In the genomic region with DNA sequence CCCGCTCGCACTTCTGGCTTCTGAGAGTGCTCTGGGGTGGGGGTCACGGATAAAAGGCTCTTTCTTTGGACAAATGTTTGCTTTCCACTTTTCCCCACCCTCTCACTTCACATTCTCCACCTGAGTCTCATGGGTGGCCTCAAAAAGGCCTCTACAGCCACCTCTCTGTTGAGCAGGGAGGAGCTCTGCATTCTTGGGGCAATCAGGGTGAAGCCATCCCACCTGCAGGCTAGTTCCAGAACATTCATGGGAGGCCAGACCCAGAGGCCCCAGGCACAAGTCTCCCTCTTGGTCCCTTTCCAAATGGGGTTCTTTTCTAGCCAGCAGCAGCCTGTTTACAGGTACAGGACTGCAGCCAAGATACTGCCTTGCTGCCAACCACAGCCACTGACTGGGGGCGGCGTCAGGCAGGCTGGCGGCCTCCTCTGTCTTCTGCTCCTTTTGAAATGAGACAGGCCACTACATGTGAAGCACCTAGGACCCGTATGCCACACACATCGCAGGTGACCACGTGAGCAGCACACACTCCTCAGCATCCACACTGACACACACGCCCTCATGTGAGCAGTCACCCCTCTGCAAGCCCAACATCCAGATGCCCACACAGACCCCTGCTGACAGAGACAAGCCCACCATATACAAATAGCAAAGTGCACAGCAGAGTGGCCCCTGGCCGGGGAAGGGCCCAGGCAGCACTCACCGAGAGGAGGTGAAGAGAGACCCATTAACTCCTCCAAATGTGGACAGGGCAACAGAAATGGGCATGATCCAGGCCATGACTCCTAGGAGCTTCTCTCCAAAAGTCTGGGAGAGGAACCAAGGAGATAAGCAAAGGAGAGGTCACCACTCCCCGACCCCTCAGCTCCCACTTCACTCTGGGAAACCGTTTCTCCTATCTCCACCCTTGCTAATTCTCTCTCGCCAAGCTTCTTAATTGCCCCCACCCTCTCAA, we compare ENCODE assay signal across 19 cellular contexts. TPM values are rescaled to one million over a fixed set of nuclear protein-coding genes. Genes with fewer than 3 reads are reported as not detected.
A peak's percentile ranks its signal among the peaks of the same experiment; 100 is the strongest.
DNase-seq lines count a peak whose midpoint lies in the region; ATAC-seq, FAIRE-seq and TF ChIP-seq lines count a peak whose summit lies in the region.
"Had no signal": no experiment of that assay in that cellular context is flagged by ENCODE, and none has a peak within 500 bp of the region (broad histone marks: within the 10 kb centered on the region; RNA-seq: fewer than 3 reads in every experiment).

No MANE protein-coding gene starts in this region.

- POLR2A ChIA-PET in activated CD4-positive, alpha-beta T cell treated with anti-CD3 and anti-CD28 coated beads, Interleukin-2, amount 10 ng/mL, durations not matched to agents 7 days and 5 days (lab: Charles Lee): no interaction called here
- POLR2A ChIA-PET in activated CD4-positive, alpha-beta T cell treated with anti-CD3 and anti-CD28 coated beads for 36 hours (lab: Charles Lee): no interaction called here

- CTCF ChIA-PET in activated CD4-positive, alpha-beta T cell treated with anti-CD3 and anti-CD28 coated beads, Interleukin-2, amount 10 ng/mL, durations not matched to agents 7 days and 5 days (lab: Charles Lee): interaction anchor here (3.0 kb wide), 1 partner anchor 17 kb away, joined by 11 read pairs; no protein-coding TSS in a partner anchor
- CTCF ChIA-PET in activated CD4-positive, alpha-beta T cell treated with anti-CD3 and anti-CD28 coated beads for 36 hours (lab: Charles Lee): interaction anchor here (0.9 to 1.4 kb wide), 3 partner anchors 8 to 17 kb away, joined by 3 to 4 read pairs (median 3); no protein-coding TSS in a partner anchor
- CTCF ChIA-PET in mammary epithelial cell (lab: Charles Lee; ENCODE audit: low non-redundant PET): no interaction called here

- H3K4me1 Mint-ChIP-seq in activated CD4-positive, alpha-beta T cell treated with anti-CD3 and anti-CD28 coated beads, Interleukin-2, amount 10 ng/mL, durations not matched to agents 7 days and 5 days: no peaks in the 10 kb centered on the region
- no peaks in the 10 kb centered on the region for H3K4me1 Mint-ChIP-seq in activated CD4-positive, alpha-beta T cell treated with anti-CD3 and anti-CD28 coated beads for 36 hours
- H3K4me1 Mint-ChIP-seq: activated B cell treated with CpG ODN at 0.5 μM for 24 hours; CD8-positive, alpha-beta memory T cell had no signal

- no peaks in the 10 kb centered on the region for H3K9me3 Mint-ChIP-seq in activated CD4-positive, alpha-beta T cell treated with anti-CD3 and anti-CD28 coated beads, Interleukin-2, amount 10 ng/mL, durations not matched to agents 7 days and 5 days
- no peaks in the 10 kb centered on the region for H3K9me3 Mint-ChIP-seq in activated CD4-positive, alpha-beta T cell treated with anti-CD3 and anti-CD28 coated beads for 36 hours (ENCODE audit: low read depth)
- H3K9me3 Mint-ChIP-seq: activated B cell treated with CpG ODN at 0.5 μM for 24 hours; activated naive CD4-positive, alpha-beta T cell treated with anti-CD3 and anti-CD28 coated beads for 36 hours; CD8-positive, alpha-beta memory T cell had no signal

- no peak for DNase-seq in activated CD4-positive, alpha-beta T cell treated with anti-CD3 and anti-CD28 coated beads, Interleukin-2, amount 10 ng/mL, durations not matched to agents 7 days and 5 days
- DNase-seq in activated CD4-positive, alpha-beta T cell treated with anti-CD3 and anti-CD28 coated beads for 36 hours: no peak
- peak; percentile 80 for DNase-seq in mammary epithelial cell
- DNase-seq in keratinocyte (ENCODE audit: low read depth, low spot score): peak; percentile 88
- DNase-seq in suprapubic skin (ENCODE audit: low spot score in 2 of 2): no peak
- DNase-seq in H54 (ENCODE audit: insufficient read length, low spot score): no peak
- DNase-seq in brain microvascular endothelial cell: no peak
- no peak for DNase-seq in kidney tubule cell (ENCODE audit: low spot score)
- DNase-seq: activated B cell treated with CpG ODN at 0.5 μM for 24 hours; activated CD8-positive, alpha-beta memory T cell treated with anti-CD3 and anti-CD28 coated beads, Interleukin-2, amount 50 U/mL, for 4 hours; activated naive CD4-positive, alpha-beta T cell treated with anti-CD3 and anti-CD28 coated beads for 36 hours; CD8-positive, alpha-beta memory T cell; GF-D8; H7; hypothalamus; NCI-H2081 had no signal

- peaks cover 2% of the 10 kb centered on the region for H3K27me3 Mint-ChIP-seq in activated CD4-positive, alpha-beta T cell treated with anti-CD3 and anti-CD28 coated beads, Interleukin-2, amount 10 ng/mL, durations not matched to agents 7 days and 5 days
- no peaks in the 10 kb centered on the region for H3K27me3 Mint-ChIP-seq in activated CD4-positive, alpha-beta T cell treated with anti-CD3 and anti-CD28 coated beads for 36 hours

- 35% methylated on average over 14 of the region's 15 CpGs for WGBS in mammary epithelial cell (ENCODE audit: low coverage, missing lambda C conversion rate)
- 63% methylated on average over 13 of the region's 15 CpGs for WGBS in suprapubic skin

- H3K4me3 ChIP-seq in mammary epithelial cell (replicated peaks in 1 of 3; ENCODE audit: insufficient read depth in 1 of 3, low read depth in 2 of 3, low read length in 3 of 3): no peak overlapping the region
- H3K4me3 ChIP-seq in keratinocyte (ENCODE audit: control insufficient read depth in 2 of 3, extremely low read depth in 1 of 3, insufficient read depth in 2 of 3, low read depth in 1 of 3, low read length in 3 of 3): peak overlapping the region in 1 of 3 experiments; percentile 6
- no peak overlapping the region for H3K4me3 ChIP-seq in suprapubic skin
- no peak overlapping the region for H3K4me3 ChIP-seq in brain microvascular endothelial cell (ENCODE audit: low read depth, low read length)
- H3K4me3 ChIP-seq: smooth muscle cell had no signal

- H3K36me3 Mint-ChIP-seq in activated CD4-positive, alpha-beta T cell treated with anti-CD3 and anti-CD28 coated beads, Interleukin-2, amount 10 ng/mL, durations not matched to agents 7 days and 5 days (ENCODE audit: low read depth): no peaks in the 10 kb centered on the region
- H3K36me3 Mint-ChIP-seq in activated CD4-positive, alpha-beta T cell treated with anti-CD3 and anti-CD28 coated beads for 36 hours (ENCODE audit: low read depth): no peaks in the 10 kb centered on the region
- H3K36me3 Mint-ChIP-seq: CD8-positive, alpha-beta memory T cell had no signal

- H4K20me1 ChIP-seq in mammary epithelial cell (ENCODE audit: insufficient read depth, low read length): no peaks in the 10 kb centered on the region
- no peaks in the 10 kb centered on the region for H4K20me1 ChIP-seq in keratinocyte (ENCODE audit: control insufficient read depth, extremely low read depth, insufficient read depth, low read length)

- dilution Hi-C loops in mammary epithelial cell (cut with HindIII; ENCODE audit: low sequenced_read_pairs) (no loop called here), keratinocyte (cut with MboI; ENCODE audit: extremely low pct_ligation_motif_present, low sequenced_read_pairs) (no loop called here)

- H3K4me1 ChIP-seq in mammary epithelial cell (ENCODE audit: insufficient read depth, low read length) (peaks cover 30% of the 10 kb centered on the region), keratinocyte (ENCODE audit: control insufficient read depth, extremely low read depth, insufficient read depth, low read length) (peaks cover 41% of the 10 kb centered on the region), suprapubic skin (peaks cover 29% of the 10 kb centered on the region)

- H3K27ac ChIP-seq in mammary epithelial cell (ENCODE audit: insufficient read depth, low read depth, low read length) (peak overlapping the region; percentile 66), keratinocyte (ENCODE audit: control insufficient read depth, insufficient read depth, low read length) (peak overlapping the region; percentile 89), suprapubic skin (peak overlapping the region; percentile 83), brain microvascular endothelial cell (no peak overlapping the region)
- H3K27ac ChIP-seq: KMS-11 had no signal

- TF ChIP-seq POLR2A in suprapubic skin (IDR thresholded peaks at IDR 0.05) (no peak), H54 (IDR thresholded peaks at IDR 0.05; ENCODE audit: low read depth, low read length) (no peak)

- no TSS peak for BruUV-seq in mammary epithelial cell (replicated peaks; lab: Mats Ljungman, UMichigan)

- H3K36me3 ChIP-seq in mammary epithelial cell (ENCODE audit: insufficient read depth, low read length) (no peaks in the 10 kb centered on the region), keratinocyte (ENCODE audit: control insufficient read depth in 2 of 2, extremely low read depth in 1 of 2, insufficient read depth in 2 of 2, low read length in 2 of 2) (peaks cover 4 to 7% of the 10 kb centered on the region in 2 experiments), suprapubic skin (peaks cover 26% of the 10 kb centered on the region), brain microvascular endothelial cell (replicated peaks) (no peaks in the 10 kb centered on the region)

- TF ChIP-seq CTCF in mammary epithelial cell (conservative IDR thresholded peaks at IDR 0.05 in 1 of 2, IDR thresholded peaks at IDR 0.05 in 1 of 2; ENCODE audit: extremely low read depth in 1 of 2, insufficient read depth in 1 of 2, low read depth in 1 of 2, low read length in 2 of 2): no peak
- TF ChIP-seq CTCF in keratinocyte (optimal IDR thresholded peaks at IDR 0.05 in 1 of 3, IDR thresholded peaks at IDR 0.05 in 1 of 3, conservative IDR thresholded peaks at IDR 0.05 in 1 of 3; ENCODE audit: extremely low read depth in 1 of 3, insufficient read depth in 2 of 3, low read length in 3 of 3): peak in 1 of 3 experiments; percentile 38
- TF ChIP-seq CTCF in suprapubic skin (IDR thresholded peaks at IDR 0.05): no peak
- TF ChIP-seq CTCF in brain microvascular endothelial cell (IDR thresholded peaks at IDR 0.05; ENCODE audit: low read depth, low read length, missing control alignments): no peak

- FAIRE-seq in keratinocyte (lab: Jason Lieb, UNC) (peak; percentile 80), H54 (lab: Jason Lieb, UNC) (no peak)

- no peaks in the 10 kb centered on the region for H3K27me3 ChIP-seq in mammary epithelial cell (ENCODE audit: insufficient read depth, low read length)
- H3K27me3 ChIP-seq in keratinocyte (ENCODE audit: control insufficient read depth, extremely low read depth, insufficient read depth, low read length): no peaks in the 10 kb centered on the region
- no peaks in the 10 kb centered on the region for H3K27me3 ChIP-seq in suprapubic skin
- H3K27me3 ChIP-seq in brain microvascular endothelial cell (replicated peaks): peaks cover 2% of the 10 kb centered on the region

- H3K4me3 Mint-ChIP-seq in activated CD4-positive, alpha-beta T cell treated with anti-CD3 and anti-CD28 coated beads, Interleukin-2, amount 10 ng/mL, durations not matched to agents 7 days and 5 days: no peak overlapping the region
- no peak overlapping the region for H3K4me3 Mint-ChIP-seq in activated CD4-positive, alpha-beta T cell treated with anti-CD3 and anti-CD28 coated beads for 36 hours
- H3K4me3 Mint-ChIP-seq: activated B cell treated with CpG ODN at 0.5 μM for 24 hours; activated naive CD4-positive, alpha-beta T cell treated with anti-CD3 and anti-CD28 coated beads for 36 hours; CD8-positive, alpha-beta memory T cell had no signal

- H3K4me2 ChIP-seq in mammary epithelial cell (ENCODE audit: insufficient read depth, low read depth, low read length) (peak overlapping the region; percentile 17), keratinocyte (ENCODE audit: control insufficient read depth, extremely low read depth, insufficient read depth, low read depth, low read length) (peak overlapping the region; percentile 61)
- H3K4me2 ChIP-seq: KMS-11 had no signal

- intact Hi-C loops in activated CD4-positive, alpha-beta T cell treated with anti-CD3 and anti-CD28 coated beads for 36 hours (cut with DNase I, micrococcal nuclease): no loop called here
- intact Hi-C loops in mammary epithelial cell (cut with micrococcal nuclease): loop anchor here (2.0 to 5.0 kb wide), 2 partner anchors 33 to 170 kb away; partner anchors contain the start of gene BCL2L2

- in situ Hi-C loops in mammary epithelial cell (cut with MboI; ENCODE audit: low sequenced_read_pairs in 2 of 2) (no loop called here), brain microvascular endothelial cell (cut with HindIII; ENCODE audit: low pct_ligation_motif_present, low sequenced_read_pairs) (no loop called here)

- H2AFZ ChIP-seq in mammary epithelial cell (ENCODE audit: low read depth, low read length) (peak overlapping the region; percentile 23), keratinocyte (ENCODE audit: control insufficient read depth, low read length) (no peak overlapping the region)

- TF ChIP-seq EP300 in suprapubic skin (IDR thresholded peaks at IDR 0.05): no peak

- peak overlapping the region; percentile 69 for H3K27ac Mint-ChIP-seq in activated CD4-positive, alpha-beta T cell treated with anti-CD3 and anti-CD28 coated beads, Interleukin-2, amount 10 ng/mL, durations not matched to agents 7 days and 5 days
- no peak overlapping the region for H3K27ac Mint-ChIP-seq in activated CD4-positive, alpha-beta T cell treated with anti-CD3 and anti-CD28 coated beads for 36 hours
- H3K27ac Mint-ChIP-seq: activated B cell treated with CpG ODN at 0.5 μM for 24 hours; activated naive CD4-positive, alpha-beta T cell treated with anti-CD3 and anti-CD28 coated beads for 36 hours had no signal

- H3K9me3 ChIP-seq in mammary epithelial cell (replicated peaks; ENCODE audit: insufficient read depth, low read length) (no peaks in the 10 kb centered on the region), keratinocyte (ENCODE audit: control insufficient read depth, low read depth, low read length) (no peaks in the 10 kb centered on the region), suprapubic skin (no peaks in the 10 kb centered on the region)

- no peaks in the 10 kb centered on the region for H3K9me1 ChIP-seq in keratinocyte (ENCODE audit: control insufficient read depth, extremely low read depth, insufficient read depth, low read length)

- no peak overlapping the region for H3K9ac ChIP-seq in mammary epithelial cell (ENCODE audit: insufficient read depth, low read length)
- peak overlapping the region; percentile 59 for H3K9ac ChIP-seq in keratinocyte (ENCODE audit: control insufficient read depth, extremely low read depth, insufficient read depth, low read length)
- H3K9ac ChIP-seq: KMS-11 had no signal

- no peaks in the 10 kb centered on the region for H3K79me2 ChIP-seq in mammary epithelial cell (ENCODE audit: insufficient read depth, low read length)
- H3K79me2 ChIP-seq in keratinocyte (ENCODE audit: control insufficient read depth, insufficient read depth, low read length): no peaks in the 10 kb centered on the region

- ATAC-seq in activated CD4-positive, alpha-beta T cell treated with anti-CD3 and anti-CD28 coated beads for 36 hours: no peak

RNA-seq across cellular contexts. Expression of gene CEBPE, which starts 18.4 kb away (rescaled TPM):
- under 1 TPM; 0.67 to 0.98 TPM for total RNA-seq in activated CD4-positive, alpha-beta T cell treated with anti-CD3 and anti-CD28 coated beads, Interleukin-2, amount 10 ng/mL, durations not matched to agents 7 days and 5 days
- under 1 TPM; 0.19 to 0.34 TPM for total RNA-seq in activated CD4-positive, alpha-beta T cell treated with anti-CD3 and anti-CD28 coated beads for 36 hours
- total RNA-seq in mammary epithelial cell (not detected), suprapubic skin (not detected)
- polyA plus RNA-seq in mammary epithelial cell (not detected), keratinocyte (not detected in 3 replicates)
- polyA minus RNA-seq in mammary epithelial cell (not detected), keratinocyte (not detected in 3 replicates)
- polyA plus RNA-seq in keratinocyte (2011; ENCODE audit: low read depth): not detected
- not detected in 2 replicates for polyA plus RNA-seq in keratinocyte (2011; cell fraction: cytosol; rRNA removed)
- polyA plus RNA-seq in keratinocyte (2011; cell fraction: nucleus; rRNA removed): not detected in 2 replicates
- polyA plus RNA-seq in keratinocyte (2012; ENCODE audit: low replicate concordance): not detected in 2 replicates
- polyA minus RNA-seq in keratinocyte (2011; cell fraction: cytosol; rRNA and poly(A)+ RNA removed): not detected
- polyA minus RNA-seq in keratinocyte (2011; cell fraction: nucleus; rRNA and poly(A)+ RNA removed): not detected in 2 replicates
- total RNA-seq: A673, H7, smooth muscle cell had no signal
- polyA plus RNA-seq: CD8-positive, alpha-beta memory T cell; smooth muscle cell had no signal

RNA-seq across cellular contexts. Expression of gene CIROP, which starts 32.7 kb away (rescaled TPM):
- not detected for total RNA-seq in activated CD4-positive, alpha-beta T cell treated with anti-CD3 and anti-CD28 coated beads, Interleukin-2, amount 10 ng/mL, durations not matched to agents 7 days and 5 days
- not detected for total RNA-seq in activated CD4-positive, alpha-beta T cell treated with anti-CD3 and anti-CD28 coated beads for 36 hours
- total RNA-seq in mammary epithelial cell (not detected), suprapubic skin (not detected)
- polyA plus RNA-seq in mammary epithelial cell (not detected), keratinocyte (not detected in 3 replicates)
- polyA minus RNA-seq in mammary epithelial cell (not detected), keratinocyte (not detected in 3 replicates)
- polyA plus RNA-seq in keratinocyte (2011; ENCODE audit: low read depth): not detected
- polyA plus RNA-seq in keratinocyte (2011; cell fraction: cytosol; rRNA removed): not detected in 2 replicates
- polyA plus RNA-seq in keratinocyte (2011; cell fraction: nucleus; rRNA removed): not detected in 2 replicates
- not detected in 2 replicates for polyA plus RNA-seq in keratinocyte (2012; ENCODE audit: low replicate concordance)
- polyA minus RNA-seq in keratinocyte (2011; cell fraction: cytosol; rRNA and poly(A)+ RNA removed): not detected
- polyA minus RNA-seq in keratinocyte (2011; cell fraction: nucleus; rRNA and poly(A)+ RNA removed): not detected in 2 replicates
- total RNA-seq: A673; activated B cell treated with CpG ODN at 0.5 μM for 24 hours; activated naive CD4-positive, alpha-beta T cell treated with anti-CD3 and anti-CD28 coated beads for 36 hours; CD8-positive, alpha-beta memory T cell; smooth muscle cell had no signal
- polyA plus RNA-seq: CD8-positive, alpha-beta memory T cell; smooth muscle cell had no signal

RNA-seq across cellular contexts. Expression of gene C14orf119, which starts 42.2 kb away (rescaled TPM):
- total RNA-seq in activated CD4-positive, alpha-beta T cell treated with anti-CD3 and anti-CD28 coated beads, Interleukin-2, amount 10 ng/mL, durations not matched to agents 7 days and 5 days: 10 to 100 TPM; 48.0 to 48.2 TPM
- total RNA-seq in activated CD4-positive, alpha-beta T cell treated with anti-CD3 and anti-CD28 coated beads for 36 hours: 10 to 100 TPM; 43.8 to 51.5 TPM
- total RNA-seq in mammary epithelial cell: 10 to 100 TPM; 39.2 to 57.6 TPM
- 95.1 TPM for polyA plus RNA-seq in mammary epithelial cell
- 38.1 TPM for polyA minus RNA-seq in mammary epithelial cell
- 73.7 to 117 TPM (median 101 TPM) in 3 replicates for polyA plus RNA-seq in keratinocyte
- 70.3 TPM for polyA plus RNA-seq in keratinocyte (2011; ENCODE audit: low read depth)
- polyA plus RNA-seq in keratinocyte (2011; cell fraction: cytosol; rRNA removed): 80.2 and 98.9 TPM in 2 replicates
- polyA plus RNA-seq in keratinocyte (2011; cell fraction: nucleus; rRNA removed): 73.9 and 75.5 TPM in 2 replicates
- polyA plus RNA-seq in keratinocyte (2012; ENCODE audit: low replicate concordance): 64.6 and 81.2 TPM in 2 replicates
- 41.1 to 143 TPM (median 85.1 TPM) in 3 replicates for polyA minus RNA-seq in keratinocyte
- polyA minus RNA-seq in keratinocyte (2011; cell fraction: cytosol; rRNA and poly(A)+ RNA removed): 33.8 TPM
- 18.7 and 35.0 TPM in 2 replicates for polyA minus RNA-seq in keratinocyte (2011; cell fraction: nucleus; rRNA and poly(A)+ RNA removed)
- 10 to 100 TPM; 10.1 to 22.7 (median 18.6) TPM for total RNA-seq in suprapubic skin

RNA-seq across cellular contexts. Expression of gene ACIN1, which starts 42.6 kb away (rescaled TPM):
- 100 to 1,000 TPM; 202 to 221 TPM for total RNA-seq in activated CD4-positive, alpha-beta T cell treated with anti-CD3 and anti-CD28 coated beads, Interleukin-2, amount 10 ng/mL, durations not matched to agents 7 days and 5 days
- total RNA-seq in activated CD4-positive, alpha-beta T cell treated with anti-CD3 and anti-CD28 coated beads for 36 hours: 100 to 1,000 TPM; 160 to 215 TPM
- 100 to 1,000 TPM in 1 of 2 donors, 10 to 100 TPM in 1; 62.0 to 148 TPM for total RNA-seq in mammary epithelial cell
- polyA plus RNA-seq in mammary epithelial cell: 64.4 TPM
- polyA minus RNA-seq in mammary epithelial cell: 70.8 TPM
- 92.0 to 104 TPM (median 96.7 TPM) in 3 replicates for polyA plus RNA-seq in keratinocyte
- 38.9 TPM for polyA plus RNA-seq in keratinocyte (2011; ENCODE audit: low read depth)
- 43.4 and 46.3 TPM in 2 replicates for polyA plus RNA-seq in keratinocyte (2011; cell fraction: cytosol; rRNA removed)
- polyA plus RNA-seq in keratinocyte (2011; cell fraction: nucleus; rRNA removed): 345 and 378 TPM in 2 replicates
- 56.1 and 89.9 TPM in 2 replicates for polyA plus RNA-seq in keratinocyte (2012; ENCODE audit: low replicate concordance)
- polyA minus RNA-seq in keratinocyte: 69.6 to 117 TPM (median 76.3 TPM) in 3 replicates
- polyA minus RNA-seq in keratinocyte (2011; cell fraction: cytosol; rRNA and poly(A)+ RNA removed): 29.4 TPM
- polyA minus RNA-seq in keratinocyte (2011; cell fraction: nucleus; rRNA and poly(A)+ RNA removed): 78.8 and 118 TPM in 2 replicates
- total RNA-seq in suprapubic skin: 100 to 1,000 TPM in 2 of 4 donors, 10 to 100 TPM in 2; 78.7 to 217 (median 103) TPM

RNA-seq across cellular contexts. Expression of gene SLC7A8, which starts 46.0 kb away (rescaled TPM):
- under 1 TPM; 0.27 to 0.64 TPM for total RNA-seq in activated CD4-positive, alpha-beta T cell treated with anti-CD3 and anti-CD28 coated beads, Interleukin-2, amount 10 ng/mL, durations not matched to agents 7 days and 5 days
- 1 to 10 TPM in 1 of 2 experiments, under 1 TPM in 1; 0.89 to 1.6 TPM for total RNA-seq in activated CD4-positive, alpha-beta T cell treated with anti-CD3 and anti-CD28 coated beads for 36 hours
- 10 to 100 TPM; 25.3 to 74.5 TPM for total RNA-seq in mammary epithelial cell
- polyA plus RNA-seq in mammary epithelial cell: 27.0 TPM
- polyA minus RNA-seq in mammary epithelial cell: 110 TPM
- polyA plus RNA-seq in keratinocyte: 28.4 to 32.8 TPM (median 29.1 TPM) in 3 replicates
- 5.9 TPM for polyA plus RNA-seq in keratinocyte (2011; ENCODE audit: low read depth)
- 15.2 and 18.2 TPM in 2 replicates for polyA plus RNA-seq in keratinocyte (2011; cell fraction: cytosol; rRNA removed)
- polyA plus RNA-seq in keratinocyte (2011; cell fraction: nucleus; rRNA removed): 39.0 and 59.9 TPM in 2 replicates
- 17.7 and 37.9 TPM in 2 replicates for polyA plus RNA-seq in keratinocyte (2012; ENCODE audit: low replicate concordance)
- polyA minus RNA-seq in keratinocyte: 49.8 to 132 TPM (median 73.3 TPM) in 3 replicates
- 24.4 TPM for polyA minus RNA-seq in keratinocyte (2011; cell fraction: cytosol; rRNA and poly(A)+ RNA removed)
- 45.4 and 70.3 TPM in 2 replicates for polyA minus RNA-seq in keratinocyte (2011; cell fraction: nucleus; rRNA and poly(A)+ RNA removed)
- total RNA-seq in suprapubic skin: 10 to 100 TPM; 45.2 to 67.7 (median 53.2) TPM

Comparison
In these comparisons a context has a peak if more than half of its experiments do, and no peak if none do; other contexts are left out.
1. DNase-seq: peak in mammary epithelial cell (single experiment) and keratinocyte (single experiment); none in activated CD4-positive, alpha-beta T cell treated with anti-CD3 and anti-CD28 coated beads, Interleukin-2, amount 10 ng/mL, durations not matched to agents 7 days and 5 days (single experiment), activated CD4-positive, alpha-beta T cell treated with anti-CD3 and anti-CD28 coated beads for 36 hours (single experiment), suprapubic skin (0 of 2), H54 (single experiment), brain microvascular endothelial cell (single experiment) and kidney tubule cell (single experiment).